16 cellular contexts compared by ENCODE assay signal in genomic region chr10:50312464-50313437, GRCh38.
DNase-seq lines count a peak whose midpoint lies in the region; ATAC-seq and TF ChIP-seq lines count a peak whose summit lies in the region.
"Had no signal": no experiment of that assay in that cellular context is flagged by ENCODE, and none has a peak within 500 bp of the region (broad histone marks: within the 10 kb centered on the region; RNA-seq: fewer than 3 reads in every experiment).

No MANE protein-coding gene starts in this region.

- H3K4me1 Mint-ChIP-seq in CD8-positive, alpha-beta T cell (ENCODE audit: low read depth) = peaks cover 7% of the 10 kb centered on the region

- no peak overlapping the region for H3K27ac Mint-ChIP-seq in CD8-positive, alpha-beta T cell
- H3K27ac Mint-ChIP-seq: activated naive CD4-positive, alpha-beta T cell treated with anti-CD3 and anti-CD28 coated beads, Interleukin-2, amount 50 U/mL, for 24 hours; CD4-positive, alpha-beta T cell; stimulated activated naive B cell treated with anti-CD40 and anti-IgM and Interleukin-4, amounts not matched to agents 10 μg/mL and 1 μg/mL and 100 μg/mL, for 72 hours had no signal

- H3K36me3 ChIP-seq in CD8-positive, alpha-beta T cell (ENCODE audit: insufficient read depth, low read length) = peaks cover 13% of the 10 kb centered on the region

- peaks cover 59% of the 10 kb centered on the region for H3K36me3 Mint-ChIP-seq in CD8-positive, alpha-beta T cell

- POLR2A ChIA-PET in CD8-positive, alpha-beta T cell (lab: Charles Lee) = no interaction called here

- no peak for TF ChIP-seq CTCF in astrocyte of the spinal cord (IDR thresholded peaks at IDR 0.05; ENCODE audit: low read depth, low read length)
- TF ChIP-seq CTCF in CD8-positive, alpha-beta T cell (IDR thresholded peaks at IDR 0.05) = no peak

- H3K9me3 ChIP-seq in CD8-positive, alpha-beta T cell (ENCODE audit: low read length) = no peaks in the 10 kb centered on the region
- H3K9me3 ChIP-seq: vagina had no signal

- intact Hi-C loops in CD8-positive, alpha-beta T cell (cut with DNase I, micrococcal nuclease) = no loop called here

- H3K4me3 ChIP-seq in astrocyte of the spinal cord (ENCODE audit: low read depth, low read length) = no peak overlapping the region
- no peak overlapping the region for H3K4me3 ChIP-seq in CD8-positive, alpha-beta T cell (ENCODE audit: low read depth, low read length)
- H3K4me3 ChIP-seq: lung, SK-N-MC, vagina had no signal

- no peak for ATAC-seq in GM18907 (IDR thresholded peaks at IDR 0.05; ENCODE audit: unreplicated experiment)
- ATAC-seq in CD8-positive, alpha-beta T cell = no peak
- ATAC-seq: stimulated activated naive B cell treated with anti-CD40 and anti-IgM and Interleukin-4, amounts not matched to agents 10 μg/mL and 1 μg/mL and 100 μg/mL, for 72 hours had no signal

- DNase-seq in EL (peak; percentile 81), HPDE6-E6E7 (ENCODE audit: extremely low spot score) (peak; percentile 29), astrocyte of the spinal cord (ENCODE audit: low read depth, low spot score) (peak; percentile 75), iris pigment epithelial cell (ENCODE audit: low read depth) (peak; percentile 88), ecto neural progenitor cell (ENCODE audit: low spot score) (no peak)
- no peak for DNase-seq in CD8-positive, alpha-beta T cell
- DNase-seq: CD4-positive, alpha-beta T cell; cerebellar nuclear complex; GDM1; stimulated activated naive B cell treated with anti-CD40 and anti-IgM and Interleukin-4, amounts not matched to agents 10 μg/mL and 1 μg/mL and 100 μg/mL, for 72 hours had no signal

- CTCF ChIA-PET in CD8-positive, alpha-beta T cell (lab: Charles Lee) = no interaction called here

- H3K27me3 Mint-ChIP-seq in CD8-positive, alpha-beta T cell (ENCODE audit: low read depth) = no peaks in the 10 kb centered on the region
- H3K27me3 Mint-ChIP-seq: activated naive CD4-positive, alpha-beta T cell treated with anti-CD3 and anti-CD28 coated beads, Interleukin-2, amount 50 U/mL, for 24 hours; CD4-positive, alpha-beta T cell; stimulated activated naive B cell treated with anti-CD40 and anti-IgM and Interleukin-4, amounts not matched to agents 10 μg/mL and 1 μg/mL and 100 μg/mL, for 72 hours had no signal

- no peaks in the 10 kb centered on the region for H3K4me1 ChIP-seq in CD8-positive, alpha-beta T cell (ENCODE audit: insufficient read depth, low read length)

- in situ Hi-C loops in astrocyte of the spinal cord (cut with HindIII; ENCODE audit: low sequenced_read_pairs) = no loop called here

- no peaks in the 10 kb centered on the region for H3K27me3 ChIP-seq in CD8-positive, alpha-beta T cell (ENCODE audit: insufficient read depth, low read length)
- H3K27me3 ChIP-seq: vagina had no signal

- H3K27ac ChIP-seq in CD8-positive, alpha-beta T cell (ENCODE audit: low read depth, low read length) = no peak overlapping the region
- H3K27ac ChIP-seq: HL-60, SK-N-MC, vagina had no signal

- H3K4me3 Mint-ChIP-seq in CD8-positive, alpha-beta T cell = no peak overlapping the region
- H3K4me3 Mint-ChIP-seq: activated naive CD4-positive, alpha-beta T cell treated with anti-CD3 and anti-CD28 coated beads, Interleukin-2, amount 50 U/mL, for 24 hours; CD4-positive, alpha-beta T cell; stimulated activated naive B cell treated with anti-CD40 and anti-IgM and Interleukin-4, amounts not matched to agents 10 μg/mL and 1 μg/mL and 100 μg/mL, for 72 hours had no signal

- no peaks in the 10 kb centered on the region for H3K9me3 Mint-ChIP-seq in CD8-positive, alpha-beta T cell
- H3K9me3 Mint-ChIP-seq: activated naive CD4-positive, alpha-beta T cell treated with anti-CD3 and anti-CD28 coated beads, Interleukin-2, amount 50 U/mL, for 24 hours; CD4-positive, alpha-beta T cell had no signal

Comparison
In these comparisons a context has a peak if more than half of its experiments do, and no peak if none do; other contexts are left out.
1. DNase-seq: peak in EL (single experiment), HPDE6-E6E7 (single experiment), astrocyte of the spinal cord (single experiment) and iris pigment epithelial cell (single experiment); none in CD8-positive, alpha-beta T cell (0 of 7) and ecto neural progenitor cell (single experiment).